In genomic region chr16:59859606-59860402, GRCh38 we compare ENCODE assay signal across 21 cellular contexts.
DNase-seq lines count a peak whose midpoint lies in the region; ATAC-seq, FAIRE-seq and TF ChIP-seq lines count a peak whose summit lies in the region.
"Had no signal": no experiment of that assay in that cellular context is flagged by ENCODE, and none has a peak within 500 bp of the region (broad histone marks: within the 10 kb centered on the region; RNA-seq: fewer than 3 reads in every experiment).

No MANE protein-coding gene starts in this region.

- no peak for TF ChIP-seq CTCF in A549 (IDR thresholded peaks at IDR 0.05)
- TF ChIP-seq CTCF in GM10248 (IDR thresholded peaks at IDR 0.05; ENCODE audit: control extremely low read depth, extremely low read depth, low read depth, missing control alignments), result no peak
- TF ChIP-seq CTCF in esophagus muscularis mucosa (IDR thresholded peaks at IDR 0.05), result no peak

- 84% methylated on average over 3 of the region's 3 CpGs for WGBS in A549 (ENCODE audit: missing lambda C conversion rate)
- 69% methylated on average over 3 of the region's 3 CpGs for WGBS in esophagus muscularis mucosa

- intact Hi-C loops in esophagus muscularis mucosa (cut with DNase I), result no loop called here

- H3K27me3 Mint-ChIP-seq in activated naive CD8-positive, alpha-beta T cell treated with anti-CD3 and anti-CD28 coated beads, Interleukin-2, amount 50 U/mL, for 24 hours, result no peaks in the 10 kb centered on the region

- H3K4me3 Mint-ChIP-seq in activated naive CD8-positive, alpha-beta T cell treated with anti-CD3 and anti-CD28 coated beads, Interleukin-2, amount 50 U/mL, for 24 hours, result no peak overlapping the region
- H3K4me3 Mint-ChIP-seq: CD8-positive, alpha-beta T cell had no signal

- peak; percentile 74 for FAIRE-seq in A549 (lab: Jason Lieb, UNC)
- FAIRE-seq: A204.1 had no signal

- H3K4me2 ChIP-seq in A549, result no peak overlapping the region

- POLR2A ChIA-PET in A549 (lab: Yijun Ruan, JAX), result no interaction called here
- POLR2A ChIA-PET in GM10248 (lab: Yijun Ruan, JAX), result no interaction called here

- H3K4me1 ChIP-seq in A549 (no peaks in the 10 kb centered on the region), esophagus muscularis mucosa (peaks cover 0 to under 1% (median under 1%) of the 10 kb centered on the region in 4 donors)
- H3K4me1 ChIP-seq: BE2C, Peyer's patch had no signal

- no peak for TF ChIP-seq RAD21 in A549 (conservative IDR thresholded peaks at IDR 0.05 in 1 of 2, IDR thresholded peaks at IDR 0.05 in 1 of 2)

- H3K9me3 ChIP-seq in A549 (no peaks in the 10 kb centered on the region), esophagus muscularis mucosa (no peaks in the 10 kb centered on the region)
- H3K9me3 ChIP-seq: BE2C, Peyer's patch had no signal

- H3K36me3 ChIP-seq in esophagus muscularis mucosa, result no peaks in the 10 kb centered on the region
- H3K36me3 ChIP-seq: BE2C, Peyer's patch had no signal

- no peak overlapping the region for H3K27ac Mint-ChIP-seq in activated naive CD8-positive, alpha-beta T cell treated with anti-CD3 and anti-CD28 coated beads, Interleukin-2, amount 50 U/mL, for 24 hours
- H3K27ac Mint-ChIP-seq: CD8-positive, alpha-beta T cell had no signal

- no peaks in the 10 kb centered on the region for H3K27me3 ChIP-seq in esophagus muscularis mucosa
- H3K27me3 ChIP-seq: BE2C, Peyer's patch had no signal

- H3K4me1 Mint-ChIP-seq in activated naive CD8-positive, alpha-beta T cell treated with anti-CD3 and anti-CD28 coated beads, Interleukin-2, amount 50 U/mL, for 24 hours, result no peaks in the 10 kb centered on the region

- ATAC-seq in A549, result no peak
- no peak for ATAC-seq in activated naive CD8-positive, alpha-beta T cell treated with anti-CD3 and anti-CD28 coated beads, Interleukin-2, amount 50 U/mL, for 24 hours
- ATAC-seq: CD8-positive, alpha-beta T cell; SK-N-SH treated with all-trans-retinoic acid at 6 μM for 48 hours had no signal

- no peak for TF ChIP-seq POLR2A in A549 (IDR thresholded peaks at IDR 0.05; ENCODE audit: low read length)
- TF ChIP-seq POLR2A in esophagus muscularis mucosa (IDR thresholded peaks at IDR 0.05; ENCODE audit: low read depth), result no peak

- TF ChIP-seq EP300 in A549 (IDR thresholded peaks at IDR 0.05) (no peak), esophagus muscularis mucosa (IDR thresholded peaks at IDR 0.05) (no peak)

- no peaks in the 10 kb centered on the region for H3K36me3 Mint-ChIP-seq in activated naive CD8-positive, alpha-beta T cell treated with anti-CD3 and anti-CD28 coated beads, Interleukin-2, amount 50 U/mL, for 24 hours (ENCODE audit: low read depth)
- H3K36me3 Mint-ChIP-seq: CD8-positive, alpha-beta T cell had no signal

- CTCF ChIA-PET in A549 (lab: Yijun Ruan, JAX) (no interaction called here), GM10248 (lab: Yijun Ruan, JAX) (no interaction called here)

- DNase-seq in A549 (ENCODE audit: low read depth in 1 of 2, low spot score in 1 of 2), result no peak
- peak; percentile 15 for DNase-seq in EL
- peak; percentile 2 for DNase-seq in NOMO-1 treated with dmso at 0.1 percent for 144 hours (lab: John Stamatoyannopoulos, UW; ENCODE audit: unreplicated experiment)
- peak; percentile 84 for DNase-seq in fibroblast of peridontal ligament (ENCODE audit: extremely low read depth)
- no peak for DNase-seq in stimulated activated CD4-positive, alpha-beta T cell treated with anti-CD3 and anti-CD28 coated beads, Interleukin-12 subunit alpha, Interleukin-12 subunit beta, amount 100 ng/mL, for 4 hours
- no peak for DNase-seq in activated naive CD8-positive, alpha-beta T cell treated with anti-CD3 and anti-CD28 coated beads, Interleukin-2, amount 50 U/mL, for 24 hours
- DNase-seq in GM10248 (ENCODE audit: extremely low spot score), result no peak
- DNase-seq in esophagus muscularis mucosa (ENCODE audit: extremely low spot score), result no peak
- DNase-seq: BE2C; CD8-positive, alpha-beta T cell; DND-41; KBM-7; NCI-H1105 treated with DMSO at 0.1 percent for 48 hours; NCI-H187 treated with DMSO at 0.1 percent for 48 hours; NCI-H2171; NCI-H446 treated with DMSO at 0.1 percent for 48 hours; NCI-H82; Peyer's patch; Right ventricle myocardium superior had no signal

- H3K4me3 ChIP-seq in A549, result no peak overlapping the region
- no peak overlapping the region for H3K4me3 ChIP-seq in esophagus muscularis mucosa
- H3K4me3 ChIP-seq: Peyer's patch had no signal

- H3K9me3 Mint-ChIP-seq in activated naive CD8-positive, alpha-beta T cell treated with anti-CD3 and anti-CD28 coated beads, Interleukin-2, amount 50 U/mL, for 24 hours, result peaks cover 16% of the 10 kb centered on the region

- H3K27ac ChIP-seq in A549 (no peak overlapping the region), esophagus muscularis mucosa (replicated peaks in 1 of 4) (no peak overlapping the region)
- H3K27ac ChIP-seq: Peyer's patch had no signal

TF ChIP-seq in A549, 52 proteins besides CTCF, POLR2A, EP300 and RAD21:
- no peak for TF ChIP-seq MAFK (IDR thresholded peaks at IDR 0.05; ENCODE audit: partially characterized antibody)
- TF ChIP-seq CEBPB (IDR thresholded peaks at IDR 0.05), result peak; percentile 22 to 55; a peak in 2 of 4 replicates

Comparison
In these comparisons a context has a peak if more than half of its experiments do, and no peak if none do; other contexts are left out.
1. DNase-seq: peak in EL (single experiment), NOMO-1 treated with dmso at 0.1 percent for 144 hours (single experiment) and fibroblast of peridontal ligament (single experiment); none in A549 (0 of 2), stimulated activated CD4-positive, alpha-beta T cell treated with anti-CD3 and anti-CD28 coated beads, Interleukin-12 subunit alpha, Interleukin-12 subunit beta, amount 100 ng/mL, for 4 hours (single experiment), activated naive CD8-positive, alpha-beta T cell treated with anti-CD3 and anti-CD28 coated beads, Interleukin-2, amount 50 U/mL, for 24 hours (single experiment), GM10248 (single experiment) and esophagus muscularis mucosa (single experiment).